8 cellular contexts compared by ENCODE assay signal in genomic region chr3:120348981-120349818, GRCh38. TPM values are rescaled to one million over a fixed set of nuclear protein-coding genes. Genes with fewer than 3 reads are reported as not detected.
DNase-seq lines count a peak whose midpoint lies in the region; ATAC-seq and TF ChIP-seq lines count a peak whose summit lies in the region.

Gene LRRC58 (minus strand): TSS chr3:120349354. CDS start chr3:120349243, 111 bp downstream.

- peaks cover 51% of the 10 kb centered on the region for H3K4me1 Mint-ChIP-seq in CD14-positive monocyte
- H3K4me1 Mint-ChIP-seq in activated CD4-positive, alpha-beta T cell treated with anti-CD3 and anti-CD28 coated beads, Interleukin-2, amount 10 ng/mL, durations not matched to agents 24 days and 14 days, result peaks cover 44% of the 10 kb centered on the region

- H3K36me3 Mint-ChIP-seq in CD14-positive monocyte, result peaks cover 0 to 15% of the 10 kb centered on the region in 2 donors
- H3K36me3 Mint-ChIP-seq in activated CD4-positive, alpha-beta T cell treated with anti-CD3 and anti-CD28 coated beads, Interleukin-2, amount 10 ng/mL, durations not matched to agents 24 days and 14 days (ENCODE audit: low read depth), result peaks cover 26% of the 10 kb centered on the region

- intact Hi-C loops in CD14-positive monocyte (cut with micrococcal nuclease), result loop anchor here in 1 of 2 donors (10.0 kb wide), 1 partner anchor 396 kb away; the partner anchor contains the start of genes GTF2E1 and RABL3
- intact Hi-C loops in activated CD4-positive, alpha-beta T cell treated with anti-CD3 and anti-CD28 coated beads, Interleukin-2, amount 10 ng/mL, durations not matched to agents 24 days and 14 days (cut with micrococcal nuclease), result loop anchor here (1.0 to 10.0 kb wide), 5 partner anchors 11 to 886 kb away; partner anchors contain the start of genes NDUFB4 and TMEM39A

- peaks cover 0 to 2% (median 0%) of the 10 kb centered on the region in 3 donors for H3K27me3 Mint-ChIP-seq in CD14-positive monocyte (ENCODE audit: low read depth in 3 of 3)
- peaks cover 25% of the 10 kb centered on the region for H3K27me3 Mint-ChIP-seq in activated CD4-positive, alpha-beta T cell treated with anti-CD3 and anti-CD28 coated beads, Interleukin-2, amount 10 ng/mL, durations not matched to agents 24 days and 14 days

- TF ChIP-seq CTCF in CD14-positive monocyte (IDR thresholded peaks at IDR 0.05), result no peak

- ATAC-seq in GM19351 (IDR thresholded peaks at IDR 0.05; ENCODE audit: unreplicated experiment) (peak; percentile 79), HG03520 (IDR thresholded peaks at IDR 0.05; ENCODE audit: unreplicated experiment) (peak; percentile 82), left lobe of liver (peak; percentile 90)

- peaks cover 0 to 2% (median 0%) of the 10 kb centered on the region in 7 donors for H3K9me3 Mint-ChIP-seq in CD14-positive monocyte
- H3K9me3 Mint-ChIP-seq in activated CD4-positive, alpha-beta T cell treated with anti-CD3 and anti-CD28 coated beads, Interleukin-2, amount 10 ng/mL, durations not matched to agents 24 days and 14 days, result no peaks in the 10 kb centered on the region

- H3K4me3 Mint-ChIP-seq in CD14-positive monocyte, result peak within 1 kb of the TSS; percentile 95
- H3K4me3 Mint-ChIP-seq in activated CD4-positive, alpha-beta T cell treated with anti-CD3 and anti-CD28 coated beads, Interleukin-2, amount 10 ng/mL, durations not matched to agents 24 days and 14 days, result peak within 1 kb of the TSS; percentile 91

- H3K27ac Mint-ChIP-seq in CD14-positive monocyte, result peak within 1 kb of the TSS; percentile 75 to 93 (median 89)
- peak within 1 kb of the TSS; percentile 89 for H3K27ac Mint-ChIP-seq in activated CD4-positive, alpha-beta T cell treated with anti-CD3 and anti-CD28 coated beads, Interleukin-2, amount 10 ng/mL, durations not matched to agents 24 days and 14 days

- DNase-seq in CD14-positive monocyte (ENCODE audit: low spot score) (peak; percentile 77), NCI-H526 (lab: John Stamatoyannopoulos, UW) (peak; percentile 83 to 98), cortex of kidney (lab: John Stamatoyannopoulos, UW) (peak; percentile 52), left lobe of liver (ENCODE audit: low spot score) (peak; percentile 93)
- DNase-seq in activated CD4-positive, alpha-beta T cell treated with anti-CD3 and anti-CD28 coated beads, Interleukin-2, amount 10 ng/mL, durations not matched to agents 24 days and 14 days, result peak; percentile 97
- DNase-seq in stimulated activated CD4-positive, alpha-beta T cell treated with anti-CD3 and anti-CD28 coated beads, Interleukin-2, amount 100 ng/mL, for 4 hours (ENCODE audit: low read depth), result peak; percentile 84

RNA-seq across cellular contexts. Expression of gene LRRC58, which starts in this region (rescaled TPM):
- polyA plus RNA-seq in CD14-positive monocyte, result 10 to 100 TPM in 1 of 2 donors, 1 to 10 TPM in 1; 8.3 to 12.4 TPM
- total RNA-seq in activated CD4-positive, alpha-beta T cell treated with anti-CD3 and anti-CD28 coated beads, Interleukin-2, amount 10 ng/mL, durations not matched to agents 24 days and 14 days, result 28.1 and 29.4 TPM in 2 replicates
- total RNA-seq in left lobe of liver, result 9.2 TPM

Comparison
In these comparisons a context has a peak if more than half of its experiments do, and no peak if none do; other contexts are left out.
1. Peak in every context shown above with its lines: DNase-seq and ATAC-seq.